ENCODE assay signal across 26 cellular contexts in genomic region chr6:53982361-53983050, GRCh38.
DNase-seq lines count a peak whose midpoint lies in the region; ATAC-seq and TF ChIP-seq lines count a peak whose summit lies in the region.
"Had no signal": no experiment of that assay in that cellular context is flagged by ENCODE, and none has a peak within 500 bp of the region (broad histone marks: within the 10 kb centered on the region; RNA-seq: fewer than 3 reads in every experiment).

No MANE protein-coding gene starts in this region.

- H3K4me3 ChIP-seq in breast epithelium (no peak overlapping the region), adrenal gland (no peak overlapping the region), endodermal cell (ENCODE audit: low read length) (no peak overlapping the region)
- H3K4me3 ChIP-seq: BLaER1, coronary artery, HAP-1, heart right ventricle, spleen had no signal

- no peaks in the 10 kb centered on the region for H3K9me3 ChIP-seq in breast epithelium
- H3K9me3 ChIP-seq in adrenal gland (replicated peaks in 1 of 3): no peaks in the 10 kb centered on the region
- no peaks in the 10 kb centered on the region for H3K9me3 ChIP-seq in endodermal cell (ENCODE audit: control insufficient read depth, low read length)
- H3K9me3 ChIP-seq: BLaER1, Caco-2, HAP-1, heart right ventricle, spleen had no signal

- H3K27me3 Mint-ChIP-seq in MCF 10A (ENCODE audit: insufficient read depth, unreplicated experiment) (no peaks in the 10 kb centered on the region), endodermal cell (ENCODE audit: insufficient read depth) (no peaks in the 10 kb centered on the region)
- H3K27me3 Mint-ChIP-seq: activated B cell treated with CpG ODN at 0.5 μM for 24 hours had no signal

- no TSS peak for BruUV-seq in MCF 10A (replicated peaks; lab: Mats Ljungman, UMichigan)

- CTCF ChIA-PET in MCF 10A (lab: Yijun Ruan, JAX): interaction anchor here (0.7 to 1.3 kb wide), 5 partner anchors 264 to 735 kb away, joined by 3 to 6 read pairs (median 4); no protein-coding TSS in a partner anchor
- CTCF ChIA-PET in RWPE1 (lab: Yijun Ruan, JAX): no interaction called here

- H3K27ac ChIP-seq in breast epithelium (no peak overlapping the region), RWPE1 (no peak overlapping the region), adrenal gland (no peak overlapping the region), endodermal cell (ENCODE audit: low read depth, low read length) (no peak overlapping the region)
- H3K27ac ChIP-seq: 22Rv1, BLaER1, coronary artery, heart right ventricle, spleen had no signal

- H3K9ac ChIP-seq in endodermal cell (ENCODE audit: extremely low read depth, low read length, poor library complexity, severe bottlenecking): no peak overlapping the region
- H3K9ac ChIP-seq: BLaER1 had no signal

- DNase-seq in MCF 10A (ENCODE audit: unreplicated experiment) (peak; percentile 65), breast epithelium (ENCODE audit: low spot score in 2 of 2) (no peak), RWPE1 (ENCODE audit: low spot score) (peak; percentile 61), glomerular visceral epithelial cell (ENCODE audit: extremely low spot score) (peak; percentile 68), adrenal gland (no peak), NCI-H345 (lab: John Stamatoyannopoulos, UW) (no peak), endodermal cell (no peak)
- DNase-seq: activated B cell treated with CpG ODN at 0.5 μM for 24 hours; activated CD4-positive, alpha-beta T cell treated with anti-CD3 and anti-CD28 coated beads, Interleukin-2, amount 50 U/mL, for 48 hours; Caco-2; heart right ventricle; KG1; NCI-H1694; NCI-H2171 treated with DMSO at 0.1 percent for 48 hours; NCI-H748 treated with DMSO at 0.1 percent for 48 hours; Right ventricle myocardium superior; spleen; stimulated activated CD4-positive, alpha-beta T cell treated with anti-CD3 and anti-CD28 coated beads, Interleukin-4, amount 100 ng/mL, for 1 hour; stimulated activated naive CD8-positive, alpha-beta T cell treated with anti-CD3 and anti-CD28 coated beads, Interleukin-15, Interleukin-2, amounts not matched to agents 100 U/mL and 50 U/mL, for 24 hours; T1000 had no signal

- ATAC-seq in GM18861 (IDR thresholded peaks at IDR 0.05; ENCODE audit: unreplicated experiment): no peak
- ATAC-seq: heart right ventricle; stimulated activated naive CD8-positive, alpha-beta T cell treated with anti-CD3 and anti-CD28 coated beads, Interleukin-15, Interleukin-2, amounts not matched to agents 100 U/mL and 50 U/mL, for 24 hours had no signal

- H3K27me3 ChIP-seq in breast epithelium: no peaks in the 10 kb centered on the region
- no peaks in the 10 kb centered on the region for H3K27me3 ChIP-seq in adrenal gland
- no peaks in the 10 kb centered on the region for H3K27me3 ChIP-seq in endodermal cell (ENCODE audit: control insufficient read depth, insufficient read depth, low read length, poor library complexity, severe bottlenecking)
- H3K27me3 ChIP-seq: BLaER1, brain microvascular endothelial cell, heart right ventricle, spleen had no signal

- H3K4me3 Mint-ChIP-seq in MCF 10A (ENCODE audit: unreplicated experiment): no peak overlapping the region
- no peak overlapping the region for H3K4me3 Mint-ChIP-seq in endodermal cell
- H3K4me3 Mint-ChIP-seq: activated B cell treated with CpG ODN at 0.5 μM for 24 hours had no signal

- no peaks in the 10 kb centered on the region for H3K4me1 ChIP-seq in breast epithelium
- H3K4me1 ChIP-seq in adrenal gland (replicated peaks in 1 of 2): no peaks in the 10 kb centered on the region
- H3K4me1 ChIP-seq in endodermal cell (ENCODE audit: control insufficient read depth, insufficient read depth, low read length): no peaks in the 10 kb centered on the region
- H3K4me1 ChIP-seq: BLaER1, Caco-2, spleen had no signal

- H3K4me1 Mint-ChIP-seq in MCF 10A (ENCODE audit: insufficient read depth, unreplicated experiment) (peaks cover 34% of the 10 kb centered on the region), endodermal cell (peaks cover 8% of the 10 kb centered on the region)
- H3K4me1 Mint-ChIP-seq: activated B cell treated with CpG ODN at 0.5 μM for 24 hours had no signal

- TF ChIP-seq CTCF in MCF 10A (IDR thresholded peaks at IDR 0.05; ENCODE audit: unreplicated experiment) (no peak), breast epithelium (IDR thresholded peaks at IDR 0.05) (no peak), RWPE1 (conservative IDR thresholded peaks at IDR 0.05; ENCODE audit: low read depth) (no peak), adrenal gland (IDR thresholded peaks at IDR 0.05) (no peak), endodermal cell (conservative IDR thresholded peaks at IDR 0.05) (no peak)

- POLR2A ChIA-PET in MCF 10A (lab: Yijun Ruan, JAX) (interaction anchor here (1.0 to 1.1 kb wide), 2 partner anchors 143 to 871 kb away, joined by 3 to 4 read pairs; no protein-coding TSS in a partner anchor), RWPE1 (lab: Yijun Ruan, JAX; ENCODE audit: low non-redundant PET) (no interaction called here)

- H3K36me3 ChIP-seq in breast epithelium (no peaks in the 10 kb centered on the region), adrenal gland (replicated peaks in 1 of 2) (no peaks in the 10 kb centered on the region), endodermal cell (ENCODE audit: control insufficient read depth, insufficient read depth, low read length) (no peaks in the 10 kb centered on the region)
- H3K36me3 ChIP-seq: BLaER1, brain microvascular endothelial cell, HAP-1, heart right ventricle, spleen had no signal

- TF ChIP-seq POLR2A in breast epithelium (IDR thresholded peaks at IDR 0.05) (no peak), adrenal gland (IDR thresholded peaks at IDR 0.05) (no peak)

- no peaks in the 10 kb centered on the region for H3K9me3 Mint-ChIP-seq in MCF 10A (ENCODE audit: unreplicated experiment)
- H3K9me3 Mint-ChIP-seq in endodermal cell: no peaks in the 10 kb centered on the region
- H3K9me3 Mint-ChIP-seq: activated B cell treated with CpG ODN at 0.5 μM for 24 hours had no signal

- intact Hi-C loops in MCF 10A (cut with micrococcal nuclease): loop anchor here (5.0 to 10.0 kb wide), 4 partner anchors 532 to 1462 kb away; no protein-coding TSS in a partner anchor
- intact Hi-C loops in breast epithelium (cut with DNase I; ENCODE audit: low total_unique reads): no loop called here
- intact Hi-C loops in adrenal gland (cut with DNase I): loop anchor here in 1 of 2 donors (10.0 kb wide), 2 partner anchors 282 to 1082 kb away; no protein-coding TSS in a partner anchor

- WGBS in adrenal gland, 4 donors: 82 to 93% (median 87%) methylated on average over 4 of the region's 4 CpGs
- 95 to 100% methylated on average over 2 to 4 of the region's 4 CpGs for WGBS in endodermal cell (ENCODE audit: insufficient coverage in 1 of 2, insufficient read length in 1 of 2), 2 experiments

- H3K27ac Mint-ChIP-seq in MCF 10A (ENCODE audit: low read depth, unreplicated experiment) (no peak overlapping the region), endodermal cell (no peak overlapping the region)
- H3K27ac Mint-ChIP-seq: activated B cell treated with CpG ODN at 0.5 μM for 24 hours had no signal

- no peaks in the 10 kb centered on the region for H3K36me3 Mint-ChIP-seq in MCF 10A (ENCODE audit: insufficient read depth, unreplicated experiment)
- H3K36me3 Mint-ChIP-seq in endodermal cell (ENCODE audit: low read depth): no peaks in the 10 kb centered on the region

Comparison
In these comparisons a context has a peak if more than half of its experiments do, and no peak if none do; other contexts are left out.
1. DNase-seq: peak in MCF 10A (single experiment), RWPE1 (single experiment) and glomerular visceral epithelial cell (single experiment); none in breast epithelium (0 of 2), adrenal gland (0 of 7), NCI-H345 (single experiment) and endodermal cell (single experiment).